2 cellular contexts compared by ENCODE assay signal in the genomic region with DNA sequence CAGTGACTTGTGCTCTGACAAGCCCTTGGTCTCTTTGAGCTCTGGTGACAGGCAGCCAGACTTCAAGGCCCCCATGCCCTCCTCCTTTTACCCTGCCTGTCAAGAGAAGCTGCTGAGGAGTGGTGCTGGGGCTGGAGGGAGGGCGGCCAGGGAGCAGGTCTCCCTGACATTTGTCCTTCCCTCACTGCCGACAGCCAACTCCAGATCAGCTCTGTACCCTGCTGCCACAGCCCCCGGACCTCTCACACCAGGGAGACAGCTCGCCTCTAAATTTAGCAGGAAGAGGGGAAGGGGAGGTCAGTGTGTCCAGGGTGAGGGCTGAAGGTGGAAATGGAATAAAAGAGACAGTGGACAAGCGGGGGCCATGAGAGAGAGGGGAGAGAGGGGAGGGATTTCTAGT.
TF ChIP-seq lines count a peak whose summit lies in the region.

No MANE protein-coding gene starts in this region.

TF ChIP-seq in GM23338, 12 proteins besides CTCF, POLR2A, EP300 and RAD21 (continued from another document):
- TF ChIP-seq, protein P1, sequence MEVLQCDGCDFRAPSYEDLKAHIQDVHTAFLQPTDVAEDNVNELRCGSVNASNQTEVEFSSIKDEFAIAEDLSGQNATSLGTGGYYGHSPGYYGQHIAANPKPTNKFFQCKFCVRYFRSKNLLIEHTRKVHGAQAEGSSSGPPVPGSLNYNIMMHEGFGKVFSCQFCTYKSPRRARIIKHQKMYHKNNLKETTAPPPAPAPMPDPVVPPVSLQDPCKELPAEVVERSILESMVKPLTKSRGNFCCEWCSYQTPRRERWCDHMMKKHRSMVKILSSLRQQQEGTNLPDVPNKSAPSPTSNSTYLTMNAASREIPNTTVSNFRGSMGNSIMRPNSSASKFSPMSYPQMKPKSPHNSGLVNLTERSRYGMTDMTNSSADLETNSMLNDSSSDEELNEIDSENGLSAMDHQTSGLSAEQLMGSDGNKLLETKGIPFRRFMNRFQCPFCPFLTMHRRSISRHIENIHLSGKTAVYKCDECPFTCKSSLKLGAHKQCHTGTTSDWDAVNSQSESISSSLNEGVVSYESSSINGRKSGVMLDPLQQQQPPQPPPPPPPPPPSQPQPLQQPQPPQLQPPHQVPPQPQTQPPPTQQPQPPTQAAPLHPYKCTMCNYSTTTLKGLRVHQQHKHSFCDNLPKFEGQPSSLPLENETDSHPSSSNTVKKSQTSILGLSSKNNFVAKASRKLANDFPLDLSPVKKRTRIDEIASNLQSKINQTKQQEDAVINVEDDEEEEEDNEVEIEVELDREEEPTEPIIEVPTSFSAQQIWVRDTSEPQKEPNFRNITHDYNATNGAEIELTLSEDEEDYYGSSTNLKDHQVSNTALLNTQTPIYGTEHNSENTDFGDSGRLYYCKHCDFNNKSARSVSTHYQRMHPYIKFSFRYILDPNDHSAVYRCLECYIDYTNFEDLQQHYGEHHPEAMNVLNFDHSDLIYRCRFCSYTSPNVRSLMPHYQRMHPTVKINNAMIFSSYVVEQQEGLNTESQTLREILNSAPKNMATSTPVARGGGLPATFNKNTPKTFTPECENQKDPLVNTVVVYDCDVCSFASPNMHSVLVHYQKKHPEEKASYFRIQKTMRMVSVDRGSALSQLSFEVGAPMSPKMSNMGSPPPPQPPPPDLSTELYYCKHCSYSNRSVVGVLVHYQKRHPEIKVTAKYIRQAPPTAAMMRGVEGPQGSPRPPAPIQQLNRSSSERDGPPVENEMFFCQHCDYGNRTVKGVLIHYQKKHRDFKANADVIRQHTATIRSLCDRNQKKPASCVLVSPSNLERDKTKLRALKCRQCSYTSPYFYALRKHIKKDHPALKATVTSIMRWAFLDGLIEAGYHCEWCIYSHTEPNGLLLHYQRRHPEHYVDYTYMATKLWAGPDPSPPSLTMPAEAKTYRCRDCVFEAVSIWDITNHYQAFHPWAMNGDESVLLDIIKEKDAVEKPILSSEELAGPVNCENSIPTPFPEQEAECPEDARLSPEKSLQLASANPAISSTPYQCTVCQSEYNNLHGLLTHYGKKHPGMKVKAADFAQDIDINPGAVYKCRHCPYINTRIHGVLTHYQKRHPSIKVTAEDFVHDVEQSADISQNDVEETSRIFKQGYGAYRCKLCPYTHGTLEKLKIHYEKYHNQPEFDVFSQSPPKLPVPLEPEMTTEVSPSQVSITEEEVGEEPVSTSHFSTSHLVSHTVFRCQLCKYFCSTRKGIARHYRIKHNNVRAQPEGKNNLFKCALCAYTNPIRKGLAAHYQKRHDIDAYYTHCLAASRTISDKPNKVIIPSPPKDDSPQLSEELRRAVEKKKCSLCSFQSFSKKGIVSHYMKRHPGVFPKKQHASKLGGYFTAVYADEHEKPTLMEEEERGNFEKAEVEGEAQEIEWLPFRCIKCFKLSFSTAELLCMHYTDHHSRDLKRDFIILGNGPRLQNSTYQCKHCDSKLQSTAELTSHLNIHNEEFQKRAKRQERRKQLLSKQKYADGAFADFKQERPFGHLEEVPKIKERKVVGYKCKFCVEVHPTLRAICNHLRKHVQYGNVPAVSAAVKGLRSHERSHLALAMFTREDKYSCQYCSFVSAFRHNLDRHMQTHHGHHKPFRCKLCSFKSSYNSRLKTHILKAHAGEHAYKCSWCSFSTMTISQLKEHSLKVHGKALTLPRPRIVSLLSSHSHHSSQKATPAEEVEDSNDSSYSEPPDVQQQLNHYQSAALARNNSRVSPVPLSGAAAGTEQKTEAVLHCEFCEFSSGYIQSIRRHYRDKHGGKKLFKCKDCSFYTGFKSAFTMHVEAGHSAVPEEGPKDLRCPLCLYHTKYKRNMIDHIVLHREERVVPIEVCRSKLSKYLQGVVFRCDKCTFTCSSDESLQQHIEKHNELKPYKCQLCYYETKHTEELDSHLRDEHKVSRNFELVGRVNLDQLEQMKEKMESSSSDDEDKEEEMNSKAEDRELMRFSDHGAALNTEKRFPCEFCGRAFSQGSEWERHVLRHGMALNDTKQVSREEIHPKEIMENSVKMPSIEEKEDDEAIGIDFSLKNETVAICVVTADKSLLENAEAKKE (CRISPR knock-in tag; IDR thresholded peaks at IDR 0.05): no peak

TF ChIP-seq in H1, 55 proteins besides CTCF, POLR2A, EP300 and RAD21 (continued from another document):
- TF ChIP-seq TEAD4 (IDR thresholded peaks at IDR 0.05; ENCODE audit: low read depth, low read length) (no peak), RNF2 (IDR thresholded peaks at IDR 0.05; ENCODE audit: borderline replicate concordance, low read depth, low read length, missing control alignments, poor library complexity, severe bottlenecking) (no peak), FOSL1 (IDR thresholded peaks at IDR 0.05; ENCODE audit: insufficient read depth, low read depth, low read length) (no peak)
